ENCODE assay signal across 11 cellular contexts in genomic region chr16:50487528-50487927, GRCh38.
"Had no signal": no experiment of that assay in that cellular context is flagged by ENCODE, and none has a peak within 500 bp of the region (broad histone marks: within the 10 kb centered on the region; RNA-seq: fewer than 3 reads in every experiment).

No MANE protein-coding gene starts in this region.

- H3K36me3 ChIP-seq: HAP-1 had no signal

- H3K4me3 ChIP-seq: GM23248, GM23338, HAP-1 had no signal

- H3K27ac Mint-ChIP-seq: GM23338, H9, HFFc6 had no signal

- H2AFZ ChIP-seq: GM23248, GM23338 had no signal

- H3K27ac ChIP-seq: GM23248 had no signal

- H3K9me3 Mint-ChIP-seq: HFFc6 had no signal

- H3K4me1 ChIP-seq: HAP-1 had no signal

- H3K9me3 ChIP-seq: HAP-1 had no signal

- ATAC-seq: GM23338, HCT116 had no signal

- FAIRE-seq: H1, H54 had no signal

- H3K4me3 Mint-ChIP-seq: GM23338, H9, HFFc6 had no signal

- DNase-seq: GM23248, GOT3, H7, H9, HCEC 1CT, HFFc6 had no signal

- H3K4me2 ChIP-seq: GM23338 had no signal

- H3K4me1 Mint-ChIP-seq: GM23338 had no signal

- H3K9ac ChIP-seq: GM23248 had no signal
